Comparison of ENCODE assay signal across 22 cellular contexts in genomic region chr12:27261866-27262265, GRCh38. TPM values are rescaled to one million over a fixed set of nuclear protein-coding genes. Genes with fewer than 3 reads are reported as not detected.
A peak's percentile ranks its signal among the peaks of the same experiment; 100 is the strongest.
DNase-seq lines count a peak whose midpoint lies in the region; ATAC-seq and TF ChIP-seq lines count a peak whose summit lies in the region.
"Had no signal": no experiment of that assay in that cellular context is flagged by ENCODE, and none has a peak within 500 bp of the region (broad histone marks: within the 10 kb centered on the region; RNA-seq: fewer than 3 reads in every experiment).

No MANE protein-coding gene starts in this region.

- H3K79me2 ChIP-seq in smooth muscle cell (ENCODE audit: low read depth), result peaks cover 100% of the 10 kb centered on the region

- peaks cover 33% of the 10 kb centered on the region for H3F3A ChIP-seq in smooth muscle cell (ENCODE audit: low read depth)

- no peak for DNase-seq in ascending aorta (ENCODE audit: low spot score in 2 of 2)
- DNase-seq in fibroblast of pulmonary artery (ENCODE audit: low read depth), result peak; percentile 53
- no peak for DNase-seq in smooth muscle cell (lab: John Stamatoyannopoulos, UW; ENCODE audit: unreplicated experiment)
- DNase-seq in Kasumi-1 (lab: John Stamatoyannopoulos, UW), result no peak
- DNase-seq in NK-92 treated with Interleukin-12 subunit alpha and Interleukin-12 subunit beta, amount 100 ng/mL, for 24 hours (lab: John Stamatoyannopoulos, UW), result no peak
- no peak for DNase-seq in HEK293T (ENCODE audit: extremely low spot score)
- no peak for DNase-seq in HuH-7.5 (ENCODE audit: low spot score)
- DNase-seq: activated CD4-positive, alpha-beta memory T cell treated with anti-CD3 and anti-CD28 coated beads, Interleukin-2, amount 10 ng/mL, durations not matched to agents 7 days and 5 days; activated CD4-positive, CD25-positive, alpha-beta regulatory T cell; activated gamma-delta T cell treated with Interleukin-2 at 50 U/mL for 16 hours; activated T-cell treated with anti-CD3 and anti-CD28 coated beads for 4 hours; amygdala; effector memory CD8-positive, alpha-beta T cell; left ventricle myocardium inferior; NCI-H1048; NCI-H2081; RPMI8226; stimulated activated CD4-positive, alpha-beta T cell treated with anti-CD3 and anti-CD28 coated beads, Interleukin-4, amount 100 ng/mL, for 24 hours; T-helper 9 cell had no signal

- TF ChIP-seq CTCF in ascending aorta (IDR thresholded peaks at IDR 0.05) (no peak), fibroblast of pulmonary artery (IDR thresholded peaks at IDR 0.05; ENCODE audit: low read length, missing control alignments) (no peak), smooth muscle cell (IDR thresholded peaks at IDR 0.05; ENCODE audit: borderline replicate concordance, insufficient read depth, poor library complexity, severe bottlenecking) (no peak)

- intact Hi-C loops in ascending aorta (cut with DNase I), result no loop called here

- peaks cover 2 to 3% of the 10 kb centered on the region in 2 donors for H3K36me3 ChIP-seq in ascending aorta
- H3K36me3 ChIP-seq in smooth muscle cell (ENCODE audit: low read depth), result no peaks in the 10 kb centered on the region
- H3K36me3 ChIP-seq: left ventricle myocardium inferior, prostate gland had no signal

- CTCF ChIA-PET in HEK293T (lab: Yijun Ruan, JAX), result no interaction called here

- H3K27me3 ChIP-seq in ascending aorta (no peaks in the 10 kb centered on the region), smooth muscle cell (ENCODE audit: low read depth) (no peaks in the 10 kb centered on the region)
- H3K27me3 ChIP-seq: BLaER1 treated with 17β-estradiol and CSF1 and Interleukin-3, amounts not matched to agents 10 nM and 100 nM had no signal

- no peak overlapping the region for H3K9ac ChIP-seq in smooth muscle cell (ENCODE audit: low read depth)
- H3K9ac ChIP-seq: BLaER1 treated with 17β-estradiol and CSF1 and Interleukin-3, amounts not matched to agents 10 nM and 100 nM had no signal

- H3K4me3 ChIP-seq in ascending aorta (peak overlapping the region in 1 of 2 donors; percentile 17), fibroblast of pulmonary artery (replicated peaks; ENCODE audit: low read depth, low read length) (no peak overlapping the region), smooth muscle cell (no peak overlapping the region)
- H3K4me3 ChIP-seq: BLaER1 treated with 17β-estradiol and CSF1 and Interleukin-3, amounts not matched to agents 10 nM and 100 nM; left ventricle myocardium inferior; prostate gland had no signal

- H3K9me3 ChIP-seq in ascending aorta, result no peaks in the 10 kb centered on the region
- H3K9me3 ChIP-seq in smooth muscle cell (replicated peaks; ENCODE audit: low read depth), result no peaks in the 10 kb centered on the region
- H3K9me3 ChIP-seq: BLaER1 treated with 17β-estradiol and CSF1 and Interleukin-3, amounts not matched to agents 10 nM and 100 nM; left ventricle myocardium inferior; prostate gland had no signal

- H2AFZ ChIP-seq in smooth muscle cell (ENCODE audit: low read depth), result no peak overlapping the region

- H3K4me2 ChIP-seq in smooth muscle cell, result peak overlapping the region; percentile 48

- peaks cover 3 to 59% of the 10 kb centered on the region in 2 donors for H3K4me1 ChIP-seq in ascending aorta
- peaks cover 10% of the 10 kb centered on the region for H3K4me1 ChIP-seq in smooth muscle cell (ENCODE audit: low read depth)

- H3K27ac ChIP-seq in ascending aorta (peak overlapping the region; percentile 69 to 83), smooth muscle cell (ENCODE audit: low read depth) (peak overlapping the region; percentile 50)
- H3K27ac ChIP-seq: BLaER1 treated with 17β-estradiol and CSF1 and Interleukin-3, amounts not matched to agents 10 nM and 100 nM had no signal

- POLR2A ChIA-PET in HEK293T (lab: Yijun Ruan, JAX), result no interaction called here

- peaks cover 100% of the 10 kb centered on the region for H4K20me1 ChIP-seq in smooth muscle cell (ENCODE audit: low read depth)

- peak; percentile 46 for ATAC-seq in GM18861 (IDR thresholded peaks at IDR 0.05; ENCODE audit: unreplicated experiment)
- ATAC-seq: effector memory CD8-positive, alpha-beta T cell had no signal

- WGBS in smooth muscle cell (ENCODE audit: low lambda C conversion rate), result 35% methylated on average over 3 of the region's 3 CpGs

TF ChIP-seq in HEK293T, 16 proteins besides CTCF, POLR2A, EP300 and RAD21:
- no peak for TF ChIP-seq LEF1 (IDR thresholded peaks at IDR 0.05; ENCODE audit: borderline replicate concordance)
- TF ChIP-seq BHLHE40 (IDR thresholded peaks at IDR 0.05; ENCODE audit: borderline replicate concordance), result no peak
- TF ChIP-seq SUZ12 (IDR thresholded peaks at IDR 0.05), result no peak
- no peak for TF ChIP-seq NFRKB (IDR thresholded peaks at IDR 0.05)
- no peak for TF ChIP-seq L3MBTL2 (conservative IDR thresholded peaks at IDR 0.05)
- no peak for TF ChIP-seq HDGF (IDR thresholded peaks at IDR 0.05; ENCODE audit: borderline replicate concordance)
- TF ChIP-seq FOXM1 (IDR thresholded peaks at IDR 0.05; ENCODE audit: borderline replicate concordance), result no peak
- no peak for TF ChIP-seq CTBP1 (IDR thresholded peaks at IDR 0.05; ENCODE audit: borderline replicate concordance)
- TF ChIP-seq FOXK2 (IDR thresholded peaks at IDR 0.05), result no peak
- no peak for TF ChIP-seq TARDBP (IDR thresholded peaks at IDR 0.05)
- no peak for TF ChIP-seq FOXA1 (IDR thresholded peaks at IDR 0.05)
- TF ChIP-seq ARNT (IDR thresholded peaks at IDR 0.05), result no peak
- TF ChIP-seq ZNF384 (IDR thresholded peaks at IDR 0.05), result no peak
- no peak for TF ChIP-seq SP1 (IDR thresholded peaks at IDR 0.05)
- TF ChIP-seq ELF4 (IDR thresholded peaks at IDR 0.05), result no peak
- TF ChIP-seq PKNOX1 (IDR thresholded peaks at IDR 0.05), result no peak

RNA-seq across cellular contexts. Expression of gene STK38L, which starts 17.8 kb away (rescaled TPM):
- total RNA-seq in ascending aorta, result 137 TPM
- 178 and 190 TPM in 2 replicates for total RNA-seq in smooth muscle cell
- polyA plus RNA-seq in smooth muscle cell, result 57.8 and 82.7 TPM in 2 replicates
